10 cellular contexts compared by ENCODE assay signal in the genomic region with DNA sequence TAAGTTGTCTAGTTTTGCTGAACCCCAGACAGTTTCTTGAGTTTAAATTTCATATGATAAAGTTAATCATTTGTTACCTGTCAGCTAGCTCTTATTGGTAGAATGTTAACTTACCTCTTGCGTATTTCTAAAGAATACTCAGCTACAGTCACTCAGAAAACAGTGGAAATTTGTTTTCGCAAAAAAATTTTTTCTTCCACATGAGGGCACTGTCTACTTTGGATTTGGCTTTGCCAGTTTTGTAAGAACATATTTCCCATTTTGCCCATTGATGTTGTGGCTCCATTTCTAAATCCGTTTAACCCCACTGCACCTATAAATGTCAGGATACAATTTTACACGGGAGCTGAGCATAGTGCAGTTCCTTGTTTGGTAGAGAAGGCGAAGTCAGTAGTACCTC. TPM values are rescaled to one million over a fixed set of nuclear protein-coding genes. Genes with fewer than 3 reads are reported as not detected.
A peak's percentile ranks its signal among the peaks of the same experiment; 100 is the strongest.
DNase-seq lines count a peak whose midpoint lies in the region; ATAC-seq, FAIRE-seq and TF ChIP-seq lines count a peak whose summit lies in the region.
"Had no signal": no experiment of that assay in that cellular context is flagged by ENCODE, and none has a peak within 500 bp of the region (broad histone marks: within the 10 kb centered on the region; RNA-seq: fewer than 3 reads in every experiment).

No MANE protein-coding gene starts in this region.

- no peaks in the 10 kb centered on the region for H3K9me3 ChIP-seq in Caco-2
- no peaks in the 10 kb centered on the region for H3K9me3 ChIP-seq in HepG2 (ENCODE audit: low read length)

- TF ChIP-seq EP300 in HepG2 (IDR thresholded peaks at IDR 0.05; ENCODE audit: low read depth in 2 of 2, low read length in 2 of 2) (no peak), HepG2 (CRISPR knock-in tag; IDR thresholded peaks at IDR 0.05; ENCODE audit: borderline replicate concordance) (no peak)

- POLR2A ChIA-PET in Caco-2 (lab: Charles Lee) (no interaction called here), HepG2 (lab: Yijun Ruan, JAX) (no interaction called here)

- H2AFZ ChIP-seq in HepG2 (ENCODE audit: low read length): no peak overlapping the region

- peak; percentile 40 to 41 for TF ChIP-seq CTCF in Caco-2 (IDR thresholded peaks at IDR 0.05; ENCODE audit: insufficient read depth in 1 of 2, low read depth in 1 of 2, low read length in 1 of 2, severe bottlenecking in 1 of 2, unreplicated experiment in 1 of 2)
- TF ChIP-seq CTCF in HepG2 (CRISPR knock-in tag; IDR thresholded peaks at IDR 0.05): peak; percentile 60

- H4K20me1 ChIP-seq in HepG2 (ENCODE audit: insufficient read depth, low read length): no peaks in the 10 kb centered on the region

- BruUV-seq in Caco-2 (replicated peaks; lab: Mats Ljungman, UMichigan): no TSS peak
- no TSS peak for BruUV-seq in HepG2 (replicated peaks; lab: Mats Ljungman, UMichigan)

- no peak overlapping the region for H3K4me3 Mint-ChIP-seq in Caco-2 (ENCODE audit: unreplicated experiment)
- H3K4me3 Mint-ChIP-seq: activated T-helper 17 cell treated with anti-CD3 and anti-CD28 coated beads, Interleukin-2, amount 50 U/mL, for 72 hours; naive B cell had no signal

- H3K4me3 ChIP-seq in Caco-2 (ENCODE audit: low read depth, low read length) (no peak overlapping the region), HepG2 (replicated peaks in 1 of 3; ENCODE audit: insufficient read depth in 1 of 3, low read depth in 2 of 3, low read length in 3 of 3) (no peak overlapping the region)

- H3K27me3 Mint-ChIP-seq in Caco-2 (ENCODE audit: insufficient read depth, unreplicated experiment): peaks cover 19% of the 10 kb centered on the region

- H3K4me1 ChIP-seq in Caco-2: no peaks in the 10 kb centered on the region
- H3K4me1 ChIP-seq in HepG2 (ENCODE audit: insufficient read depth, low read length): no peaks in the 10 kb centered on the region

- 24% methylated on average over 5 of the region's 5 CpGs for WGBS in HepG2 (ENCODE audit: low lambda C conversion rate)

- FAIRE-seq in TTC549 (lab: Jason Lieb, UNC) (peak; percentile 84), HepG2 (lab: Jason Lieb, UNC) (peak; percentile 59)

- H3K27ac Mint-ChIP-seq in Caco-2 (ENCODE audit: unreplicated experiment): no peak overlapping the region
- H3K27ac Mint-ChIP-seq: activated T-helper 17 cell treated with anti-CD3 and anti-CD28 coated beads, Interleukin-2, amount 50 U/mL, for 72 hours; naive B cell had no signal

- H3K79me2 ChIP-seq in HepG2 (ENCODE audit: insufficient read depth, low read length): no peaks in the 10 kb centered on the region

- CTCF ChIA-PET in Caco-2 (lab: Charles Lee) (interaction anchor here (1.3 kb wide), 1 partner anchor 19 kb away, joined by 6 read pairs; the partner anchor contains the start of gene GCFC2), HepG2 (lab: Yijun Ruan, JAX; ENCODE audit: low intra/inter-chr PET ratio, low total read pairs) (interaction anchor here (0.8 kb wide), 1 partner anchor 870 kb away, joined by 3 read pairs; no protein-coding TSS in a partner anchor)

- DNase-seq in Caco-2 (peak in 1 of 2 experiments; percentile 33), HT-29 (ENCODE audit: low spot score) (peak; percentile 31), HepG2 (ENCODE audit: low spot score) (peak; percentile 12), NCI-H510A treated with DMSO at 0.1 percent for 48 hours (lab: John Stamatoyannopoulos, UW) (no peak)
- DNase-seq in stimulated activated naive CD8-positive, alpha-beta T cell treated with anti-CD3 and anti-CD28 coated beads, Interleukin-15, Interleukin-2, amounts not matched to agents 100 U/mL and 50 U/mL, for 24 hours: no peak
- DNase-seq in activated CD8-positive, alpha-beta memory T cell treated with anti-CD3 and anti-CD28 coated beads, Interleukin-2, amount 50 U/mL, for 48 hours: no peak
- DNase-seq: naive B cell had no signal

- H3K36me3 ChIP-seq in Caco-2 (ENCODE audit: control insufficient read depth, insufficient read depth, low read length): no peaks in the 10 kb centered on the region
- H3K36me3 ChIP-seq in HepG2 (replicated peaks in 1 of 2; ENCODE audit: control insufficient read depth in 1 of 2, insufficient read depth in 2 of 2, low read length in 2 of 2): no peaks in the 10 kb centered on the region

- H3K27ac ChIP-seq in HepG2 (ENCODE audit: extremely low read length, insufficient read depth, low read length): no peak overlapping the region

- intact Hi-C loops in Caco-2 (cut with micrococcal nuclease; ENCODE audit: unreplicated experiment): loop anchor here (1.0 kb wide), 1 partner anchor 869 kb away; no protein-coding TSS in a partner anchor
- intact Hi-C loops in HepG2 (cut with micrococcal nuclease; ENCODE audit: unreplicated experiment): loop anchor here (1.0 to 5.0 kb wide), 2 partner anchors 262 to 869 kb away; no protein-coding TSS in a partner anchor

- no peaks in the 10 kb centered on the region for H3K36me3 Mint-ChIP-seq in Caco-2 (ENCODE audit: insufficient read depth, unreplicated experiment)
- H3K36me3 Mint-ChIP-seq: naive B cell had no signal

- H3K4me2 ChIP-seq in HepG2 (ENCODE audit: low read depth, low read length): no peak overlapping the region

- no peak for TF ChIP-seq POLR2A in HepG2 (IDR thresholded peaks at IDR 0.05; ENCODE audit: insufficient read depth in 1 of 2, low read depth in 2 of 2, low read length in 2 of 2)

- no peaks in the 10 kb centered on the region for H3K4me1 Mint-ChIP-seq in Caco-2 (ENCODE audit: low read depth, unreplicated experiment)
- H3K4me1 Mint-ChIP-seq: activated T-helper 17 cell treated with anti-CD3 and anti-CD28 coated beads, Interleukin-2, amount 50 U/mL, for 72 hours; naive B cell had no signal

- TF ChIP-seq RAD21 in HepG2 (CRISPR knock-in tag; IDR thresholded peaks at IDR 0.05): no peak

- H3K27me3 ChIP-seq in Caco-2 (replicated peaks; ENCODE audit: control insufficient read depth, insufficient read depth, low read length) (no peaks in the 10 kb centered on the region), HepG2 (ENCODE audit: control insufficient read depth in 1 of 2, insufficient read depth in 2 of 2, low read length in 2 of 2) (0 out of 5 replicates have a peak, but pooled peaks cover 0 to 6% of the 10 kb centered on the region in 2 experiments)

- ATAC-seq in HepG2: 0 out of 3 replicates have a peak, but pooled peaks have one; percentile 36
- ATAC-seq in HG02840 (IDR thresholded peaks at IDR 0.05; ENCODE audit: low FRiP score, unreplicated experiment): no peak
- no peak for ATAC-seq in stimulated activated naive CD8-positive, alpha-beta T cell treated with anti-CD3 and anti-CD28 coated beads, Interleukin-15, Interleukin-2, amounts not matched to agents 100 U/mL and 50 U/mL, for 24 hours
- ATAC-seq: activated T-helper 17 cell treated with anti-CD3 and anti-CD28 coated beads, Interleukin-2, amount 50 U/mL, for 72 hours had no signal

- in situ Hi-C loops in HepG2 (cut with HindIII; ENCODE audit: extremely low pct_ligation_motif_present, low pct_unique_long_range_greater_than_20kb): no loop called here

- H3K9ac ChIP-seq in HepG2 (ENCODE audit: insufficient read depth, low read depth, low read length): no peak overlapping the region

- H3K9me3 Mint-ChIP-seq in Caco-2 (ENCODE audit: unreplicated experiment): no peaks in the 10 kb centered on the region
- H3K9me3 Mint-ChIP-seq: activated T-helper 17 cell treated with anti-CD3 and anti-CD28 coated beads, Interleukin-2, amount 50 U/mL, for 72 hours had no signal

TF ChIP-seq in HepG2, 621 proteins besides CTCF, POLR2A, EP300 and RAD21:
- no peak for TF ChIP-seq YEATS4 (CRISPR knock-in tag; IDR thresholded peaks at IDR 0.05; ENCODE audit: borderline replicate concordance)
- peak; percentile 58 for TF ChIP-seq STAG1 (CRISPR knock-in tag; IDR thresholded peaks at IDR 0.05)
- peak; percentile 35; the same call in 1 of the 2 replicates for TF ChIP-seq SMC3 (IDR thresholded peaks at IDR 0.05; ENCODE audit: low read length)

RNA-seq across cellular contexts. Expression of gene GCFC2, which starts 19.1 kb away (rescaled TPM):
- total RNA-seq in Caco-2 (2022) (22.5 and 26.4 TPM in 2 replicates), HepG2 (2016; rRNA removed; fragmentation: Illumina TruSeq; extraction: Trizol) (49.0 and 65.8 TPM in 2 replicates)
- total RNA-seq in HT-29 (2014; rRNA removed; shearing (Covaris generic)): 11.3 and 16.7 TPM in 2 replicates
- 38.0 and 42.3 TPM in 2 replicates for total RNA-seq in HepG2 (2016; cell fraction: cytosol; rRNA removed; fragmentation: Illumina TruSeq; extraction: Trizol; ENCODE audit: low read depth)
- 50.2 and 66.0 TPM in 2 replicates for total RNA-seq in HepG2 (2016; cell fraction: insoluble cytoplasmic fraction; rRNA removed; fragmentation: Illumina TruSeq; extraction: Trizol)
- total RNA-seq in HepG2 (2016; cell fraction: membrane; rRNA removed; fragmentation: Illumina TruSeq; extraction: Trizol): 58.7 and 63.9 TPM in 2 replicates
- total RNA-seq in HepG2 (2016; cell fraction: nucleus; rRNA removed; fragmentation: Illumina TruSeq; extraction: Trizol): 49.7 and 60.7 TPM in 2 replicates
- polyA plus RNA-seq in HepG2 (2011; rRNA removed): 22.5 and 26.8 TPM in 2 replicates
- polyA plus RNA-seq in HepG2 (2011; cell fraction: cytosol; rRNA removed): 9.9 and 11.6 TPM in 2 replicates
- 17.0 and 21.1 TPM in 2 replicates for polyA plus RNA-seq in HepG2 (2011; cell fraction: nucleus; rRNA removed)
- polyA plus RNA-seq in HepG2 (2012): 21.1 and 34.2 TPM in 2 replicates
- 55.9 and 64.3 TPM in 2 replicates for polyA plus RNA-seq in HepG2 (2016; cell fraction: cytosol; fragmentation: Illumina TruSeq; extraction: Trizol; ENCODE audit: low read depth)
- 55.7 and 56.0 TPM in 2 replicates for polyA plus RNA-seq in HepG2 (2016; cell fraction: insoluble cytoplasmic fraction; fragmentation: Illumina TruSeq; extraction: Trizol; ENCODE audit: low read depth)
- 58.8 and 59.6 TPM in 2 replicates for polyA plus RNA-seq in HepG2 (2016; cell fraction: membrane; fragmentation: Illumina TruSeq; extraction: Trizol; ENCODE audit: low read depth)
- 62.4 and 66.5 TPM in 2 replicates for polyA plus RNA-seq in HepG2 (2016; cell fraction: nucleus; fragmentation: Illumina TruSeq; extraction: Trizol; ENCODE audit: insufficient read depth, low read depth)
- 4.6 and 5.0 TPM in 2 replicates for polyA minus RNA-seq in HepG2 (2011; rRNA and poly(A)+ RNA removed; ENCODE audit: low replicate concordance)
- 6.8 and 8.4 TPM in 2 replicates for polyA minus RNA-seq in HepG2 (2011; cell fraction: cytosol; rRNA and poly(A)+ RNA removed)
- polyA minus RNA-seq in HepG2 (2011; cell fraction: nucleus; rRNA and poly(A)+ RNA removed): 46.5 and 59.9 TPM in 2 replicates

Comparison
In these comparisons a context has a peak if more than half of its experiments do, and no peak if none do; other contexts are left out.
1. DNase-seq: peak in HT-29 (single experiment) and HepG2 (single experiment); none in NCI-H510A treated with DMSO at 0.1 percent for 48 hours (single experiment), stimulated activated naive CD8-positive, alpha-beta T cell treated with anti-CD3 and anti-CD28 coated beads, Interleukin-15, Interleukin-2, amounts not matched to agents 100 U/mL and 50 U/mL, for 24 hours (single experiment) and activated CD8-positive, alpha-beta memory T cell treated with anti-CD3 and anti-CD28 coated beads, Interleukin-2, amount 50 U/mL, for 48 hours (single experiment).